Comparison of ENCODE assay signal across 8 cellular contexts in genomic region chr5:43193171-43193951, GRCh38. TPM values are rescaled to one million over a fixed set of nuclear protein-coding genes. Genes with fewer than 3 reads are reported as not detected.
DNase-seq lines count a peak whose midpoint lies in the region; ATAC-seq and TF ChIP-seq lines count a peak whose summit lies in the region.

No MANE protein-coding gene starts in this region.

- H3K9me3 Mint-ChIP-seq in brain: no peaks in the 10 kb centered on the region

- H3K36me3 Mint-ChIP-seq in brain: no peaks in the 10 kb centered on the region

- peaks cover 42% of the 10 kb centered on the region for H3K4me1 Mint-ChIP-seq in brain

- no peaks in the 10 kb centered on the region for H3K9me3 ChIP-seq in iPS-15b (ENCODE audit: control insufficient read depth, insufficient read depth, low read length)
- H3K9me3 ChIP-seq in skeletal muscle satellite cell (replicated peaks; ENCODE audit: low read length): no peaks in the 10 kb centered on the region

- H3K4me3 Mint-ChIP-seq in brain: peak overlapping the region; percentile 85 to 95 (median 94)

- H3K4me1 ChIP-seq in iPS-15b (ENCODE audit: control insufficient read depth, insufficient read depth, low read length): peaks cover 12% of the 10 kb centered on the region
- H3K4me1 ChIP-seq in skeletal muscle satellite cell (ENCODE audit: control insufficient read depth, insufficient read depth, low read length): peaks cover 17% of the 10 kb centered on the region

- peak overlapping the region; percentile 72 to 97 (median 96) for H3K27ac Mint-ChIP-seq in brain

- peaks cover 9% of the 10 kb centered on the region for H3K27me3 Mint-ChIP-seq in brain

- H3K36me3 ChIP-seq in iPS-15b (ENCODE audit: control insufficient read depth, insufficient read depth, low read length) (no peaks in the 10 kb centered on the region), skeletal muscle satellite cell (ENCODE audit: insufficient read depth, low read length) (no peaks in the 10 kb centered on the region)

- H3K4me3 ChIP-seq in iPS-15b (ENCODE audit: low read depth, low read length): peak overlapping the region; percentile 60
- H3K4me3 ChIP-seq in skeletal muscle satellite cell (ENCODE audit: low read length): peak overlapping the region; percentile 70

- peak; percentile 86 for DNase-seq in AG08396 (ENCODE audit: low spot score)
- DNase-seq in SHP77 treated with DMSO at 0.1 percent for 48 hours (lab: John Stamatoyannopoulos, UW): peak; percentile 21

- peak overlapping the region; percentile 89 for H3K4me2 ChIP-seq in skeletal muscle satellite cell (ENCODE audit: low read length)

- peak; percentile 59 for ATAC-seq in GM18873 (IDR thresholded peaks at IDR 0.05; ENCODE audit: low FRiP score, unreplicated experiment)
- peak; percentile 70 for ATAC-seq in HG03520 (IDR thresholded peaks at IDR 0.05; ENCODE audit: unreplicated experiment)
- ATAC-seq in HG03457 (IDR thresholded peaks at IDR 0.05; ENCODE audit: unreplicated experiment): no peak

- no peak for TF ChIP-seq CTCF in brain (conservative IDR thresholded peaks at IDR 0.05)

- peaks cover 42% of the 10 kb centered on the region for H3K27me3 ChIP-seq in iPS-15b (ENCODE audit: control insufficient read depth, insufficient read depth, low read length)
- H3K27me3 ChIP-seq in skeletal muscle satellite cell (ENCODE audit: control insufficient read depth, insufficient read depth, low read length): no peaks in the 10 kb centered on the region

- H3K9ac ChIP-seq in iPS-15b (ENCODE audit: low read depth, low read length) (no peak overlapping the region), skeletal muscle satellite cell (ENCODE audit: low read depth, low read length) (peak overlapping the region; percentile 39)

RNA-seq across cellular contexts. Expression of gene NIM1K, which starts 1.3 kb away (rescaled TPM):
- polyA plus RNA-seq in brain (ENCODE audit: insufficient read depth, low read depth, low replicate concordance): 3.3 TPM
- 1.0 and 2.0 TPM in 2 replicates for total RNA-seq in skeletal muscle satellite cell (2012; rRNA removed)
